10 cellular contexts compared by ENCODE assay signal in the genomic region with DNA sequence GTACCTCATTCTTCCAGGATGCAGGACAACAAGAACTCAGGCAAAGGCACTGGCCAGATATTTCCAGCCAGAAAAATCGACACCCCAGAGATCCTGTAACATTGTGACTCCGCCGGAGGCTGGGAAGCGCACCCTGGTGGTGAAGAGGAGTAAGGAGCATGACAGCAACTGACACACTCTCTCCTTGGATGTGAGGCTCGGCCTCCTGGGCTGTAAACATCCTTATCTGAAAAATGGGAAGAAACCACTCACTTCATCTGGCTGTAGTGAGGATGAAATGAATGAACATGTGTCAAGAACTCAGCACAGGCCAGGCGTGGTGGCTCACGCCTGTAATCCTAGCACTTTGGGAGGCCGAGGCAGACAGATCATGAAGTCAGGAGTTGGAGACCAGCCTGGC. TPM values are rescaled to one million over a fixed set of nuclear protein-coding genes. Genes with fewer than 3 reads are reported as not detected.
DNase-seq lines count a peak whose midpoint lies in the region; ATAC-seq and TF ChIP-seq lines count a peak whose summit lies in the region.
"Had no signal": no experiment of that assay in that cellular context is flagged by ENCODE, and none has a peak within 500 bp of the region (broad histone marks: within the 10 kb centered on the region; RNA-seq: fewer than 3 reads in every experiment).

No MANE protein-coding gene starts in this region.

- H2AK5ac ChIP-seq in neuronal stem cell (ENCODE audit: low read depth, low read length), result no peak overlapping the region

- H3K27ac Mint-ChIP-seq in activated B cell treated with CpG ODN at 0.5 μM for 24 hours, result peak overlapping the region; percentile 73
- H3K27ac Mint-ChIP-seq in nephron progenitor cell, result peak overlapping the region; percentile 32
- H3K27ac Mint-ChIP-seq: T-helper 1 cell treated with Interleukin-12 subunit alpha and Interleukin-12 subunit beta and Interleukin-4 antibody, amounts not matched to agents 30 μg/mL and 1 μg/mL, for 36 hours had no signal

- no peak overlapping the region for H3K4ac ChIP-seq in neuronal stem cell (ENCODE audit: low read length)

- H4K8ac ChIP-seq in neuronal stem cell (ENCODE audit: low read depth, low read length), result no peak overlapping the region

- H3K4me3 ChIP-seq in KMS-11 (IDR thresholded peaks at IDR 0.05; ENCODE audit: insufficient read depth, low read depth, low read length), result no peak overlapping the region
- H3K4me3 ChIP-seq in neuronal stem cell (ENCODE audit: low read length in 2 of 2), result no peak overlapping the region
- H3K4me3 ChIP-seq: skin epidermis had no signal

- no peaks in the 10 kb centered on the region for H3K36me3 ChIP-seq in KMS-11 (ENCODE audit: insufficient read depth)
- H3K36me3 ChIP-seq in neuronal stem cell (replicated peaks in 1 of 2; ENCODE audit: control insufficient read depth in 2 of 2, insufficient read depth in 2 of 2, low read length in 2 of 2), result peaks cover 7 to 34% of the 10 kb centered on the region in 2 donors

- H2BK5ac ChIP-seq in neuronal stem cell (ENCODE audit: low read length), result no peak overlapping the region

- H3K36me3 Mint-ChIP-seq in activated B cell treated with CpG ODN at 0.5 μM for 24 hours (ENCODE audit: low read depth) (peaks cover 45% of the 10 kb centered on the region), nephron progenitor cell (ENCODE audit: low read depth) (peaks cover 16% of the 10 kb centered on the region)

- DNase-seq in Daoy (ENCODE audit: low read depth), result peak; percentile 49
- DNase-seq in activated B cell treated with CpG ODN at 0.5 μM for 24 hours, result no peak
- peak; percentile 30 to 61 for DNase-seq in dermis microvascular lymphatic vessel endothelial cell (ENCODE audit: low read depth in 2 of 2)
- peak; percentile 36 for DNase-seq in nephron progenitor cell
- DNase-seq in NCI-H187 (lab: John Stamatoyannopoulos, UW), result no peak
- DNase-seq in neuronal stem cell (ENCODE audit: low spot score), result no peak

- CTCF ChIA-PET in activated B cell treated with CpG ODN at 0.5 μM for 24 hours (lab: Charles Lee), result interaction anchor here (2.5 kb wide), 1 partner anchor 74 kb away, joined by 18 read pairs; no protein-coding TSS in a partner anchor

- H3K27me3 Mint-ChIP-seq in activated B cell treated with CpG ODN at 0.5 μM for 24 hours (no peaks in the 10 kb centered on the region), nephron progenitor cell (ENCODE audit: low read depth, poor library complexity) (peaks cover 6% of the 10 kb centered on the region)

- no peak overlapping the region for H2BK120ac ChIP-seq in neuronal stem cell (ENCODE audit: low read depth, low read length)

- H3K27me3 ChIP-seq in KMS-11 (ENCODE audit: insufficient read depth, low read depth) (no peaks in the 10 kb centered on the region), neuronal stem cell (ENCODE audit: control insufficient read depth in 3 of 3, insufficient read depth in 3 of 3, low read depth in 1 of 3, low read length in 3 of 3) (peaks cover 0 to 2% (median 0%) of the 10 kb centered on the region in 3 experiments)

- intact Hi-C loops in activated B cell treated with CpG ODN at 0.5 μM for 24 hours (cut with micrococcal nuclease), result loop anchor here (1.0 kb wide), 2 partner anchors 74 to 122 kb away; no protein-coding TSS in a partner anchor

- ATAC-seq in activated B cell treated with CpG ODN at 0.5 μM for 24 hours (ENCODE audit: low read depth) (no peak), GM19035 (IDR thresholded peaks at IDR 0.05; ENCODE audit: unreplicated experiment) (no peak)

- H3K14ac ChIP-seq in neuronal stem cell (ENCODE audit: low read length), result no peak overlapping the region

- H2BK15ac ChIP-seq in neuronal stem cell (ENCODE audit: low read length), result no peak overlapping the region

- H3K79me1 ChIP-seq in neuronal stem cell (ENCODE audit: low read depth, low read length), result peaks cover 3% of the 10 kb centered on the region

- H3K9ac ChIP-seq in KMS-11, result no peak overlapping the region
- H3K9ac ChIP-seq in neuronal stem cell (ENCODE audit: low read depth, low read length, poor library complexity), result no peak overlapping the region

- H3K23ac ChIP-seq in neuronal stem cell (ENCODE audit: low read depth, low read length, poor library complexity), result no peak overlapping the region

- no peaks in the 10 kb centered on the region for H3K4me1 ChIP-seq in KMS-11 (ENCODE audit: low read depth, poor library complexity, severe bottlenecking)
- peaks cover 0 to 2% of the 10 kb centered on the region in 2 donors for H3K4me1 ChIP-seq in neuronal stem cell (ENCODE audit: control insufficient read depth in 2 of 2, insufficient read depth in 1 of 2, low read depth in 1 of 2, low read length in 2 of 2)

- no peaks in the 10 kb centered on the region for H3K79me2 ChIP-seq in KMS-11 (ENCODE audit: insufficient read depth, low read depth)

- H3K9me3 ChIP-seq in neuronal stem cell (replicated peaks in 1 of 2; ENCODE audit: control insufficient read depth in 2 of 2, insufficient read depth in 1 of 2, low read depth in 1 of 2, low read length in 2 of 2), result no peaks in the 10 kb centered on the region

- POLR2A ChIA-PET in activated B cell treated with CpG ODN at 0.5 μM for 24 hours (lab: Charles Lee), result interaction anchor here (0.9 kb wide), 1 partner anchor 75 kb away, joined by 3 read pairs; no protein-coding TSS in a partner anchor

- H4K91ac ChIP-seq in neuronal stem cell (ENCODE audit: low read depth, low read length, poor library complexity), result no peak overlapping the region

- H2BK12ac ChIP-seq in neuronal stem cell (ENCODE audit: low read length), result no peak overlapping the region

- H3K18ac ChIP-seq in neuronal stem cell (ENCODE audit: low read length), result no peak overlapping the region

- no peaks in the 10 kb centered on the region for H4K20me1 ChIP-seq in KMS-11 (ENCODE audit: insufficient read depth)

- H3K27ac ChIP-seq in KMS-11, result no peak overlapping the region
- H3K27ac ChIP-seq in neuronal stem cell (replicated peaks; ENCODE audit: low read length), result no peak overlapping the region

- H3K9me3 Mint-ChIP-seq in activated B cell treated with CpG ODN at 0.5 μM for 24 hours (no peaks in the 10 kb centered on the region), nephron progenitor cell (no peaks in the 10 kb centered on the region)
- H3K9me3 Mint-ChIP-seq: T-helper 1 cell treated with Interleukin-12 subunit alpha and Interleukin-12 subunit beta and Interleukin-4 antibody, amounts not matched to agents 30 μg/mL and 1 μg/mL, for 36 hours had no signal

- TF ChIP-seq CTCF in KMS-11 (conservative IDR thresholded peaks at IDR 0.05; ENCODE audit: low read depth, low read length), result peak; percentile 63
- no peak for TF ChIP-seq CTCF in activated B cell treated with CpG ODN at 0.5 μM for 24 hours (IDR thresholded peaks at IDR 0.05)
- peak; percentile 50 for TF ChIP-seq CTCF in nephron progenitor cell (IDR thresholded peaks at IDR 0.05)

- H3K4me2 ChIP-seq in KMS-11 (no peak overlapping the region), neuronal stem cell (ENCODE audit: insufficient read depth, low read length, poor library complexity, severe bottlenecking) (no peak overlapping the region)

- no CpG with 5 or more reads among the region's 8 CpGs for WGBS in neuronal stem cell (ENCODE audit: extremely low coverage in 2 of 2, insufficient read length in 2 of 2, insufficient replicate concordance in 1 of 2), 2 donors

- H3K4me3 Mint-ChIP-seq in activated B cell treated with CpG ODN at 0.5 μM for 24 hours (no peak overlapping the region), nephron progenitor cell (no peak overlapping the region)
- H3K4me3 Mint-ChIP-seq: T-helper 1 cell treated with Interleukin-12 subunit alpha and Interleukin-12 subunit beta and Interleukin-4 antibody, amounts not matched to agents 30 μg/mL and 1 μg/mL, for 36 hours had no signal

- H3K4me1 Mint-ChIP-seq in activated B cell treated with CpG ODN at 0.5 μM for 24 hours (peaks cover 14% of the 10 kb centered on the region), nephron progenitor cell (peaks cover 29% of the 10 kb centered on the region)

- H2AFZ ChIP-seq in KMS-11 (ENCODE audit: low read depth) (no peak overlapping the region), neuronal stem cell (ENCODE audit: low read length) (no peak overlapping the region)

RNA-seq across cellular contexts. Expression of a gene that starts 27.5 kb away (rescaled TPM):
- 37.3 and 37.9 TPM in 2 replicates for total RNA-seq in Daoy (2014; rRNA removed; shearing (Covaris generic))
- total RNA-seq in activated B cell treated with CpG ODN at 0.5 μM for 24 hours (26.0 and 28.3 TPM in 2 replicates), dermis microvascular lymphatic vessel endothelial cell (5.2 and 5.4 TPM in 2 replicates)
- polyA plus RNA-seq in neuronal stem cell (2013, experiment 1 of 2), result 17.3 TPM
- 17.6 TPM for polyA plus RNA-seq in neuronal stem cell (2013, experiment 2 of 2)

RNA-seq across cellular contexts. Expression of a gene that starts 47.3 kb away (rescaled TPM):
- total RNA-seq in Daoy (2014; rRNA removed; shearing (Covaris generic)), result 47.4 and 49.7 TPM in 2 replicates
- total RNA-seq in activated B cell treated with CpG ODN at 0.5 μM for 24 hours, result 26.5 and 30.0 TPM in 2 replicates
- total RNA-seq in dermis microvascular lymphatic vessel endothelial cell, result 45.6 and 45.9 TPM in 2 replicates
- polyA plus RNA-seq in neuronal stem cell (2013, experiment 1 of 2), result 23.7 TPM
- 24.7 TPM for polyA plus RNA-seq in neuronal stem cell (2013, experiment 2 of 2)

Comparison
In these comparisons a context has a peak if more than half of its experiments do, and no peak if none do; other contexts are left out.
1. DNase-seq: peak in Daoy (single experiment), dermis microvascular lymphatic vessel endothelial cell (2 of 2) and nephron progenitor cell (single experiment); none in activated B cell treated with CpG ODN at 0.5 μM for 24 hours (single experiment), NCI-H187 (0 of 2) and neuronal stem cell (single experiment).